In genomic region chr20:59042796-59043621, GRCh38 we compare ENCODE assay signal across 8 cellular contexts. TPM values are rescaled to one million over a fixed set of nuclear protein-coding genes. Genes with fewer than 3 reads are reported as not detected.
DNase-seq lines count a peak whose midpoint lies in the region; ATAC-seq and TF ChIP-seq lines count a peak whose summit lies in the region.

No MANE protein-coding gene starts in this region.

- peaks cover 39 to 53% (median 48%) of the 10 kb centered on the region in 10 experiments for H3K4me1 ChIP-seq in BLaER1 treated with 17β-estradiol and CSF1 and Interleukin-3, amounts not matched to agents 10 nM and 100 nM
- peaks cover 0 to 28% (median 7%) of the 10 kb centered on the region in 4 donors for H3K4me1 ChIP-seq in right lobe of liver

- H3K4me1 Mint-ChIP-seq in dendritic cell treated with granulocyte-macrophage colony-stimulating factor and Interleukin-4, amounts not matched to agents 40 ng/mL and 50 ng/mL, for 4 days (ENCODE audit: low read depth) = peaks cover 34% of the 10 kb centered on the region

- H3K4me3 Mint-ChIP-seq in dendritic cell treated with granulocyte-macrophage colony-stimulating factor and Interleukin-4, amounts not matched to agents 40 ng/mL and 50 ng/mL, for 4 days = peak overlapping the region; percentile 94

- TF ChIP-seq CTCF in right lobe of liver (IDR thresholded peaks at IDR 0.05) = peak in 2 of 4 donors; percentile 11 to 31

- peaks cover 17 to 35% (median 26%) of the 10 kb centered on the region in 11 experiments for H3K36me3 ChIP-seq in BLaER1 treated with 17β-estradiol and CSF1 and Interleukin-3, amounts not matched to agents 10 nM and 100 nM
- H3K36me3 ChIP-seq in right lobe of liver = peaks cover 0 to 4% (median under 1%) of the 10 kb centered on the region in 4 donors

- intact Hi-C loops in dendritic cell treated with granulocyte-macrophage colony-stimulating factor and Interleukin-4, amounts not matched to agents 40 ng/mL and 50 ng/mL, for 4 days (cut with micrococcal nuclease) = no loop called here
- intact Hi-C loops in right lobe of liver (cut with DNase I) = loop anchor here (10.0 kb wide), 2 partner anchors 148 to 158 kb away; no protein-coding TSS in a partner anchor

- H3K9me3 ChIP-seq in BLaER1 treated with 17β-estradiol and CSF1 and Interleukin-3, amounts not matched to agents 10 nM and 100 nM (replicated peaks in 1 of 11) = 0 out of 22 replicates have a peak, but pooled peaks cover 0 to 3% (median 0%) of the 10 kb centered on the region in 11 experiments
- no peaks in the 10 kb centered on the region for H3K9me3 ChIP-seq in right lobe of liver

- peak; percentile 91 for DNase-seq in NCI-H526 treated with DMSO at 0.1 percent for 48 hours (lab: John Stamatoyannopoulos, UW)
- peak; percentile 93 for DNase-seq in activated CD4-positive, alpha-beta T cell treated with anti-CD3 and anti-CD28 coated beads, Interleukin-2, amount 50 U/mL, for 1 hour
- DNase-seq in right lobe of liver = peak; percentile 95 to 97 (median 96)
- peak; percentile 95 for DNase-seq in stimulated activated CD4-positive, alpha-beta T cell treated with anti-CD3 and anti-CD28 coated beads, Interleukin-4, amount 100 ng/mL, for 1 hour

- TF ChIP-seq POLR2A in right lobe of liver (IDR thresholded peaks at IDR 0.05) = no peak

- ATAC-seq in GM19328 (IDR thresholded peaks at IDR 0.05; ENCODE audit: unreplicated experiment) = peak; percentile 90
- peak; percentile 92 for ATAC-seq in HG03460 (IDR thresholded peaks at IDR 0.05; ENCODE audit: unreplicated experiment)
- ATAC-seq in right lobe of liver = peak; percentile 95 to 98 (median 96)

- H3K4me2 ChIP-seq in BLaER1 treated with 17β-estradiol and CSF1 and Interleukin-3, amounts not matched to agents 10 nM and 100 nM = peak overlapping the region; percentile 79 to 93 (median 88)

- peak overlapping the region; percentile 91 for H3K27ac Mint-ChIP-seq in dendritic cell treated with granulocyte-macrophage colony-stimulating factor and Interleukin-4, amounts not matched to agents 40 ng/mL and 50 ng/mL, for 4 days

- no peaks in the 10 kb centered on the region for H3K27me3 ChIP-seq in BLaER1 treated with 17β-estradiol and CSF1 and Interleukin-3, amounts not matched to agents 10 nM and 100 nM
- no peaks in the 10 kb centered on the region for H3K27me3 ChIP-seq in right lobe of liver

- 46% methylated on average over 5 of the region's 66 CpGs for WGBS in right lobe of liver (ENCODE audit: insufficient coverage, low coverage, low lambda C conversion rate, missing lambda C conversion rate)

- H3K27ac ChIP-seq in BLaER1 treated with 17β-estradiol and CSF1 and Interleukin-3, amounts not matched to agents 10 nM and 100 nM = peak overlapping the region; percentile 86 to 96 (median 90); a peak in 21 of 22 replicates
- H3K27ac ChIP-seq in right lobe of liver = peak overlapping the region; percentile 63 to 85 (median 76)

- peak overlapping the region; percentile 82 to 95 (median 88) for H3K9ac ChIP-seq in BLaER1 treated with 17β-estradiol and CSF1 and Interleukin-3, amounts not matched to agents 10 nM and 100 nM

- peaks cover 31% of the 10 kb centered on the region for H3K36me3 Mint-ChIP-seq in dendritic cell treated with granulocyte-macrophage colony-stimulating factor and Interleukin-4, amounts not matched to agents 40 ng/mL and 50 ng/mL, for 4 days (ENCODE audit: low read depth)

- no peaks in the 10 kb centered on the region for H3K27me3 Mint-ChIP-seq in dendritic cell treated with granulocyte-macrophage colony-stimulating factor and Interleukin-4, amounts not matched to agents 40 ng/mL and 50 ng/mL, for 4 days

- H4K20me1 ChIP-seq in BLaER1 treated with 17β-estradiol and CSF1 and Interleukin-3, amounts not matched to agents 10 nM and 100 nM = peaks cover 15 to 37% (median 33%) of the 10 kb centered on the region in 11 experiments; a peak in 18 of 22 replicates

- H3K4me3 ChIP-seq in BLaER1 treated with 17β-estradiol and CSF1 and Interleukin-3, amounts not matched to agents 10 nM and 100 nM = peak overlapping the region; percentile 70 to 95 (median 88)
- peak overlapping the region; percentile 78 to 96 (median 93) for H3K4me3 ChIP-seq in right lobe of liver

- H3K9me3 Mint-ChIP-seq in dendritic cell treated with granulocyte-macrophage colony-stimulating factor and Interleukin-4, amounts not matched to agents 40 ng/mL and 50 ng/mL, for 4 days = no peaks in the 10 kb centered on the region

RNA-seq across cellular contexts. Expression of gene PRELID3B, which starts 0.4 kb away (rescaled TPM):
- total RNA-seq in right lobe of liver = 10 to 100 TPM; 16.3 to 37.5 (median 23.3) TPM

RNA-seq across cellular contexts. Expression of gene ATP5F1E, which starts 10.9 kb away (rescaled TPM):
- 10 to 100 TPM; 15.8 to 34.6 (median 30.5) TPM for total RNA-seq in right lobe of liver

RNA-seq across cellular contexts. Expression of gene TUBB1, which starts 23.8 kb away (rescaled TPM):
- total RNA-seq in right lobe of liver = 1 to 10 TPM in 1 of 6 experiments, under 1 TPM in 4, not detected in 1; 0.06 to 1.5 (median 0.31) TPM

RNA-seq across cellular contexts. Expression of gene CTSZ, which starts 36.0 kb away (rescaled TPM):
- total RNA-seq in right lobe of liver = 100 to 1,000 TPM; 198 to 296 (median 222) TPM

Comparison
In these comparisons a context has a peak if more than half of its experiments do, and no peak if none do; other contexts are left out.
1. Peak in every context shown above with its lines: DNase-seq, ATAC-seq, H3K4me3 ChIP-seq and H3K27ac ChIP-seq.